In the genomic region with DNA sequence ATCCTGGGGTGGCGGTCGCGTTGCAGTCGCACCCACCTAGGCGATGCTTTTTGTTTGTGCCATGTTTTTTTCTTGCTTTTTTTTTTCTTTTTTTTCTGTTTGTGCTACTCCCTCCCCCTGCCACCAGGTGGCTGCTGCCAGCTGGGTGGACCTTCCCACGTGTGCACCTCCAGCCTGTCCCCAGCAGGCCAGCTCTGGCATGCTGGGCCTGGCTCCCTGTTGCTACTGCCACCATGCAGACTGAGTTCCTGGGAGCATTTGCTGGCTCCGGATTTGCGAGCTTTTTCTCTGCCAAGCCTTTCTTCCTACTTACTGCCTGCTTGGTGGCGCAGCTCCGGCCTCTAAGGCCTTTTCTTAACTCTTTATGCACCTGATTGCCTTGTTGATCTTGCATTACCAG, we compare ENCODE assay signal across 8 cellular contexts.
DNase-seq lines count a peak whose midpoint lies in the region; ATAC-seq and TF ChIP-seq lines count a peak whose summit lies in the region.

No MANE protein-coding gene starts in this region.

- ATAC-seq in GM18502 (IDR thresholded peaks at IDR 0.05; ENCODE audit: poor library complexity, unreplicated experiment): peak; percentile 98
- ATAC-seq in HG02642 (IDR thresholded peaks at IDR 0.05; ENCODE audit: poor library complexity, unreplicated experiment): peak; percentile 99

- peak; percentile 68 for TF ChIP-seq CTCF in neural crest cell (conservative IDR thresholded peaks at IDR 0.05)

- DNase-seq in AG08396 (ENCODE audit: low spot score) (peak; percentile 60), NAMALWA (ENCODE audit: low spot score) (peak; percentile 76), ecto neural progenitor cell (ENCODE audit: low spot score) (peak; percentile 80), neural crest cell (ENCODE audit: low read depth, low spot score) (peak; percentile 3), NCI-H2081 treated with DMSO at 0.1 percent for 48 hours (lab: John Stamatoyannopoulos, UW) (no peak)
- no peak for DNase-seq in activated T-helper 1 cell treated with anti-CD3 and anti-CD28 coated beads, Interleukin-12 subunit alpha, Interleukin-12 subunit beta, Interleukin-2, Interleukin-4 antibody, amounts not matched to agents 30 ng/mL and 10 ng/mL and 1 ng/mL, durations not matched to agents 14 hours and 24 hours and 36 hours (ENCODE audit: low spot score)

- peaks cover 16% of the 10 kb centered on the region for H3K4me1 Mint-ChIP-seq in neural crest cell
- H3K4me1 Mint-ChIP-seq in activated T-helper 1 cell treated with anti-CD3 and anti-CD28 coated beads, Interleukin-12 subunit alpha, Interleukin-12 subunit beta, Interleukin-2, Interleukin-4 antibody, amounts not matched to agents 30 ng/mL and 10 ng/mL and 1 ng/mL, durations not matched to agents 14 hours and 24 hours and 36 hours (ENCODE audit: low read depth): no peaks in the 10 kb centered on the region

- no peaks in the 10 kb centered on the region for H3K27me3 Mint-ChIP-seq in neural crest cell (ENCODE audit: low read depth)
- H3K27me3 Mint-ChIP-seq in activated T-helper 1 cell treated with anti-CD3 and anti-CD28 coated beads, Interleukin-12 subunit alpha, Interleukin-12 subunit beta, Interleukin-2, Interleukin-4 antibody, amounts not matched to agents 30 ng/mL and 10 ng/mL and 1 ng/mL, durations not matched to agents 14 hours and 24 hours and 36 hours (ENCODE audit: insufficient read depth): no peaks in the 10 kb centered on the region

- no peak overlapping the region for H3K27ac Mint-ChIP-seq in neural crest cell (ENCODE audit: unreplicated experiment)
- no peak overlapping the region for H3K27ac Mint-ChIP-seq in activated T-helper 1 cell treated with anti-CD3 and anti-CD28 coated beads, Interleukin-12 subunit alpha, Interleukin-12 subunit beta, Interleukin-2, Interleukin-4 antibody, amounts not matched to agents 30 ng/mL and 10 ng/mL and 1 ng/mL, durations not matched to agents 14 hours and 24 hours and 36 hours

- intact Hi-C loops in activated T-helper 1 cell treated with anti-CD3 and anti-CD28 coated beads, Interleukin-12 subunit alpha, Interleukin-12 subunit beta, Interleukin-2, Interleukin-4 antibody, amounts not matched to agents 30 ng/mL and 10 ng/mL and 1 ng/mL, durations not matched to agents 14 hours and 24 hours and 36 hours (cut with micrococcal nuclease): no loop called here

- peaks cover 3% of the 10 kb centered on the region for H3K36me3 Mint-ChIP-seq in neural crest cell (ENCODE audit: low read depth)
- no peaks in the 10 kb centered on the region for H3K36me3 Mint-ChIP-seq in activated T-helper 1 cell treated with anti-CD3 and anti-CD28 coated beads, Interleukin-12 subunit alpha, Interleukin-12 subunit beta, Interleukin-2, Interleukin-4 antibody, amounts not matched to agents 30 ng/mL and 10 ng/mL and 1 ng/mL, durations not matched to agents 14 hours and 24 hours and 36 hours (ENCODE audit: low read depth)

- no peak overlapping the region for H3K4me3 Mint-ChIP-seq in neural crest cell
- H3K4me3 Mint-ChIP-seq in activated T-helper 1 cell treated with anti-CD3 and anti-CD28 coated beads, Interleukin-12 subunit alpha, Interleukin-12 subunit beta, Interleukin-2, Interleukin-4 antibody, amounts not matched to agents 30 ng/mL and 10 ng/mL and 1 ng/mL, durations not matched to agents 14 hours and 24 hours and 36 hours: no peak overlapping the region

- H3K9me3 Mint-ChIP-seq in neural crest cell: peaks cover 4% of the 10 kb centered on the region
- H3K9me3 Mint-ChIP-seq in activated T-helper 1 cell treated with anti-CD3 and anti-CD28 coated beads, Interleukin-12 subunit alpha, Interleukin-12 subunit beta, Interleukin-2, Interleukin-4 antibody, amounts not matched to agents 30 ng/mL and 10 ng/mL and 1 ng/mL, durations not matched to agents 14 hours and 24 hours and 36 hours: no peaks in the 10 kb centered on the region

Comparison
In these comparisons a context has a peak if more than half of its experiments do, and no peak if none do; other contexts are left out.
1. DNase-seq: peak in AG08396 (single experiment), NAMALWA (single experiment), ecto neural progenitor cell (single experiment) and neural crest cell (single experiment); none in activated T-helper 1 cell treated with anti-CD3 and anti-CD28 coated beads, Interleukin-12 subunit alpha, Interleukin-12 subunit beta, Interleukin-2, Interleukin-4 antibody, amounts not matched to agents 30 ng/mL and 10 ng/mL and 1 ng/mL, durations not matched to agents 14 hours and 24 hours and 36 hours (single experiment) and NCI-H2081 treated with DMSO at 0.1 percent for 48 hours (single experiment).